24 cellular contexts compared by ENCODE assay signal in genomic region chr13:27970382-27971235, GRCh38. TPM values are rescaled to one million over a fixed set of nuclear protein-coding genes. Genes with fewer than 3 reads are reported as not detected.
A peak's percentile ranks its signal among the peaks of the same experiment; 100 is the strongest.
DNase-seq lines count a peak whose midpoint lies in the region; ATAC-seq and TF ChIP-seq lines count a peak whose summit lies in the region.
"Had no signal": no experiment of that assay in that cellular context is flagged by ENCODE, and none has a peak within 500 bp of the region (broad histone marks: within the 10 kb centered on the region; RNA-seq: fewer than 3 reads in every experiment).

No MANE protein-coding gene starts in this region.

- CTCF ChIA-PET in SK-N-SH (lab: Yijun Ruan, JAX): interaction anchor here (0.9 to 1.7 kb wide), 4 partner anchors 14 to 608 kb away, joined by 3 to 10 read pairs (median 8); no protein-coding TSS in a partner anchor

- TF ChIP-seq CTCF in SK-N-SH (IDR thresholded peaks at IDR 0.05) (no peak), hepatocyte (IDR thresholded peaks at IDR 0.05; ENCODE audit: poor library complexity) (no peak), nephron progenitor cell (IDR thresholded peaks at IDR 0.05) (no peak), stomach (IDR thresholded peaks at IDR 0.05) (no peak)

- H4K20me1 ChIP-seq in SK-N-SH (ENCODE audit: insufficient read depth) (no peaks in the 10 kb centered on the region), hepatocyte (ENCODE audit: insufficient read depth, poor library complexity, severe bottlenecking) (peaks cover 6% of the 10 kb centered on the region)

- H2AFZ ChIP-seq in SK-N-SH (ENCODE audit: low read depth) (no peak overlapping the region), hepatocyte (peak overlapping the region; percentile 40)

- H3K9ac ChIP-seq in SK-N-SH: no peak overlapping the region

- H3K36me3 ChIP-seq in SK-N-SH (replicated peaks in 1 of 2; ENCODE audit: control insufficient read depth in 1 of 2, insufficient read depth in 2 of 2, low read length in 1 of 2) (no peaks in the 10 kb centered on the region), hepatocyte (replicated peaks; ENCODE audit: insufficient read depth, low read depth) (no peaks in the 10 kb centered on the region), stomach (no peaks in the 10 kb centered on the region)
- H3K36me3 ChIP-seq: HAP-1, right lobe of liver, upper lobe of left lung had no signal

- H3K4me3 ChIP-seq in SK-N-SH (ENCODE audit: low read depth in 2 of 2, low read length in 1 of 2) (no peak overlapping the region), hepatocyte (no peak overlapping the region), stomach (no peak overlapping the region)
- H3K4me3 ChIP-seq: HAP-1, right lobe of liver, upper lobe of left lung had no signal

- H3K9me3 ChIP-seq in SK-N-SH: no peaks in the 10 kb centered on the region
- H3K9me3 ChIP-seq in hepatocyte (ENCODE audit: low read depth): no peaks in the 10 kb centered on the region
- no peaks in the 10 kb centered on the region for H3K9me3 ChIP-seq in stomach
- H3K9me3 ChIP-seq: HAP-1, right lobe of liver, upper lobe of left lung had no signal

- H3K79me2 ChIP-seq in SK-N-SH (ENCODE audit: insufficient read depth): no peaks in the 10 kb centered on the region
- H3K79me2 ChIP-seq in hepatocyte: peaks cover 43% of the 10 kb centered on the region

- no peak for ATAC-seq in SK-N-SH treated with all-trans-retinoic acid at 6 μM for 48 hours
- ATAC-seq: right lobe of liver had no signal

- no peaks in the 10 kb centered on the region for H3K36me3 Mint-ChIP-seq in nephron progenitor cell (ENCODE audit: low read depth)

- H3K4me1 ChIP-seq in SK-N-SH (ENCODE audit: control insufficient read depth in 1 of 2, insufficient read depth in 2 of 2, low read depth in 1 of 2, low read length in 1 of 2) (no peaks in the 10 kb centered on the region), hepatocyte (ENCODE audit: insufficient read depth) (peaks cover 10% of the 10 kb centered on the region), stomach (peaks cover 23 to 57% (median 43%) of the 10 kb centered on the region in 4 donors)

- intact Hi-C loops in stomach (cut with DNase I; ENCODE audit: low total_unique reads): loop anchor here (10.0 kb wide), 3 partner anchors 146 to 1026 kb away; no protein-coding TSS in a partner anchor

- TF ChIP-seq EP300 in SK-N-SH (IDR thresholded peaks at IDR 0.05; ENCODE audit: borderline replicate concordance in 1 of 2, low read depth in 1 of 2, low read length in 1 of 2) (no peak), stomach (IDR thresholded peaks at IDR 0.05) (no peak)

- POLR2A ChIA-PET in SK-N-SH (lab: Yijun Ruan, JAX): no interaction called here

- peak overlapping the region; percentile 96 for H3K27ac Mint-ChIP-seq in nephron progenitor cell
- H3K27ac Mint-ChIP-seq: stimulated activated naive CD8-positive, alpha-beta T cell treated with anti-CD3 and anti-CD28 coated beads, Interleukin-15, Interleukin-2, amounts not matched to agents 100 ng/mL and 50 ng/mL, for 24 hours had no signal

- peaks cover 11% of the 10 kb centered on the region for H3K27me3 Mint-ChIP-seq in nephron progenitor cell (ENCODE audit: low read depth, poor library complexity)

- 11% methylated on average over 22 of the region's 53 CpGs for WGBS in SK-N-SH (ENCODE audit: low lambda C conversion rate)
- 14% methylated on average over 51 of the region's 53 CpGs for WGBS in hepatocyte (ENCODE audit: low lambda C conversion rate, missing lambda C conversion rate)
- 9 to 26% (median 18%) methylated on average over 21 to 53 of the region's 53 CpGs for WGBS in stomach, 5 donors

- peak; percentile 19 for DNase-seq in SK-N-SH
- no peak for DNase-seq in hepatocyte (ENCODE audit: low spot score)
- peak; percentile 46 for DNase-seq in nephron progenitor cell
- peak; percentile 10 for DNase-seq in stomach
- DNase-seq in Ammon's horn (ENCODE audit: low spot score): no peak
- no peak for DNase-seq in NCI-H1092 (lab: John Stamatoyannopoulos, UW)
- DNase-seq in RPMI8226: no peak
- DNase-seq: activated CD4-positive, alpha-beta memory T cell treated with anti-CD3 and anti-CD28 coated beads, Interleukin-2, amount 10 ng/mL, durations not matched to agents 7 days and 5 days; AML-193; cortex of kidney; hypothalamus; NCI-H1417; NCI-H524; occipital lobe; right lobe of liver; SHP77 had no signal

- H3K27ac ChIP-seq in SK-N-SH (ENCODE audit: low read depth in 2 of 2, low read length in 1 of 2): no peak overlapping the region
- peak overlapping the region; percentile 87 for H3K27ac ChIP-seq in hepatocyte
- no peak overlapping the region for H3K27ac ChIP-seq in stomach
- H3K27ac ChIP-seq: 22Rv1, right lobe of liver, upper lobe of left lung had no signal

- TF ChIP-seq RAD21 in SK-N-SH (IDR thresholded peaks at IDR 0.05; ENCODE audit: low read length): no peak

- no peaks in the 10 kb centered on the region for H3F3A ChIP-seq in SK-N-SH (replicated peaks; ENCODE audit: insufficient read depth)

- H3K4me2 ChIP-seq in SK-N-SH (no peak overlapping the region), hepatocyte (peak overlapping the region; percentile 63)

- H3K9me3 Mint-ChIP-seq in nephron progenitor cell: no peaks in the 10 kb centered on the region
- H3K9me3 Mint-ChIP-seq: activated CD4-positive, alpha-beta memory T cell treated with anti-CD3 and anti-CD28 coated beads, Interleukin-2, amount 10 ng/mL, durations not matched to agents 7 days and 5 days; activated T-helper 1 cell treated with anti-CD3 and anti-CD28 coated beads, Interleukin-12 subunit alpha, Interleukin-12 subunit beta, Interleukin-2, Interleukin-4 antibody, amounts not matched to agents 30 ng/mL and 10 ng/mL and 1 ng/mL, durations not matched to agents 14 hours and 24 hours and 36 hours; stimulated activated naive CD8-positive, alpha-beta T cell treated with anti-CD3 and anti-CD28 coated beads, Interleukin-15, Interleukin-2, amounts not matched to agents 100 ng/mL and 50 ng/mL, for 24 hours had no signal

- peaks cover 82% of the 10 kb centered on the region for H3K4me1 Mint-ChIP-seq in nephron progenitor cell

- TF ChIP-seq POLR2A in stomach (IDR thresholded peaks at IDR 0.05): no peak

- peak overlapping the region; percentile 97 for H3K4me3 Mint-ChIP-seq in nephron progenitor cell
- H3K4me3 Mint-ChIP-seq: activated CD4-positive, alpha-beta memory T cell treated with anti-CD3 and anti-CD28 coated beads, Interleukin-2, amount 10 ng/mL, durations not matched to agents 7 days and 5 days; activated T-helper 1 cell treated with anti-CD3 and anti-CD28 coated beads, Interleukin-12 subunit alpha, Interleukin-12 subunit beta, Interleukin-2, Interleukin-4 antibody, amounts not matched to agents 30 ng/mL and 10 ng/mL and 1 ng/mL, durations not matched to agents 14 hours and 24 hours and 36 hours; stimulated activated naive CD8-positive, alpha-beta T cell treated with anti-CD3 and anti-CD28 coated beads, Interleukin-15, Interleukin-2, amounts not matched to agents 100 ng/mL and 50 ng/mL, for 24 hours had no signal

- H3K9me2 ChIP-seq in SK-N-SH (no peaks in the 10 kb centered on the region), hepatocyte (replicated peaks; ENCODE audit: insufficient read depth) (no peaks in the 10 kb centered on the region)

- H3K27me3 ChIP-seq in SK-N-SH (ENCODE audit: insufficient read depth): peaks cover 99% of the 10 kb centered on the region
- peaks cover 98% of the 10 kb centered on the region for H3K27me3 ChIP-seq in hepatocyte
- H3K27me3 ChIP-seq in stomach: peaks cover 43 to 100% (median 96%) of the 10 kb centered on the region in 3 donors

TF ChIP-seq in SK-N-SH, 30 proteins besides CTCF, POLR2A, EP300 and RAD21:
- TF ChIP-seq EZH2phosphoT487 (IDR thresholded peaks at IDR 0.05; ENCODE audit: borderline replicate concordance, low read depth): peak; percentile 91; the same call in 1 of the 2 replicates
- no peak for TF ChIP-seq IRF3 (IDR thresholded peaks at IDR 0.05; ENCODE audit: low read depth, low read length)

TF ChIP-seq in SK-N-SH treated with all-trans-retinoic acid at 6 μM for 48 hours, 23 proteins besides CTCF, POLR2A, EP300 and RAD21 (continues in another document):
- TF ChIP-seq ARNTL (CRISPR knock-in tag; IDR thresholded peaks at IDR 0.05; ENCODE audit: borderline replicate concordance, low read depth) (no peak), BACH2 (CRISPR knock-in tag; IDR thresholded peaks at IDR 0.05; ENCODE audit: borderline replicate concordance) (no peak), ZNF70 (CRISPR knock-in tag; IDR thresholded peaks at IDR 0.05) (no peak), ZC3H10 (CRISPR knock-in tag; IDR thresholded peaks at IDR 0.05) (no peak), PPARA (CRISPR knock-in tag; IDR thresholded peaks at IDR 0.05; ENCODE audit: borderline replicate concordance) (no peak)

RNA-seq across cellular contexts. Expression of gene CDX2, which starts 1.5 kb away (rescaled TPM):
- not detected in 2 replicates for polyA plus RNA-seq in SK-N-SH (2012; rRNA removed)
- polyA plus RNA-seq in SK-N-SH (2012; cell fraction: cytosol; rRNA removed): not detected in 2 replicates
- polyA plus RNA-seq in SK-N-SH (2012; cell fraction: nucleus; rRNA removed): not detected in 2 replicates
- total RNA-seq in hepatocyte: 34.6 and 40.0 TPM in 2 replicates
- polyA plus RNA-seq in hepatocyte: 52.4 and 60.6 TPM in 2 replicates
- total RNA-seq in stomach: 100 to 1,000 TPM in 1 of 5 donors, 1 to 10 TPM in 1, not detected in 3; 2.4 to 106 TPM
- under 1 TPM in 2 of 3 donors, not detected in 1; 0.03 to 0.12 TPM for polyA plus RNA-seq in stomach
- total RNA-seq: activated CD4-positive, alpha-beta memory T cell treated with anti-CD3 and anti-CD28 coated beads, Interleukin-2, amount 10 ng/mL, durations not matched to agents 7 days and 5 days; activated T-helper 1 cell treated with anti-CD3 and anti-CD28 coated beads, Interleukin-12 subunit alpha, Interleukin-12 subunit beta, Interleukin-2, Interleukin-4 antibody, amounts not matched to agents 30 ng/mL and 10 ng/mL and 1 ng/mL, durations not matched to agents 14 hours and 24 hours and 36 hours; fibroblast of villous mesenchyme; occipital lobe; right lobe of liver; T-helper 1 cell treated with Interleukin-12 subunit alpha and Interleukin-12 subunit beta and Interleukin-4 antibody, amounts not matched to agents 30 ng/mL and 1 ng/mL, for 36 hours had no signal

RNA-seq across cellular contexts. Expression of gene URAD, which starts 17.9 kb away (rescaled TPM):
- not detected in 2 replicates for polyA plus RNA-seq in SK-N-SH (2012; rRNA removed)
- not detected in 2 replicates for polyA plus RNA-seq in SK-N-SH (2012; cell fraction: cytosol; rRNA removed)
- polyA plus RNA-seq in SK-N-SH (2012; cell fraction: nucleus; rRNA removed): not detected in 2 replicates
- total RNA-seq in hepatocyte: 13.5 and 18.2 TPM in 2 replicates
- 35.7 and 38.1 TPM in 2 replicates for polyA plus RNA-seq in hepatocyte
- total RNA-seq in stomach: 100 to 1,000 TPM in 1 of 5 donors, 1 to 10 TPM in 1, not detected in 3; 1.1 to 165 TPM
- under 1 TPM in 1 of 3 donors, not detected in 2; 0.13 TPM for polyA plus RNA-seq in stomach
- total RNA-seq: activated CD4-positive, alpha-beta memory T cell treated with anti-CD3 and anti-CD28 coated beads, Interleukin-2, amount 10 ng/mL, durations not matched to agents 7 days and 5 days; activated T-helper 1 cell treated with anti-CD3 and anti-CD28 coated beads, Interleukin-12 subunit alpha, Interleukin-12 subunit beta, Interleukin-2, Interleukin-4 antibody, amounts not matched to agents 30 ng/mL and 10 ng/mL and 1 ng/mL, durations not matched to agents 14 hours and 24 hours and 36 hours; fibroblast of villous mesenchyme; occipital lobe; right lobe of liver; T-helper 1 cell treated with Interleukin-12 subunit alpha and Interleukin-12 subunit beta and Interleukin-4 antibody, amounts not matched to agents 30 ng/mL and 1 ng/mL, for 36 hours had no signal

RNA-seq across cellular contexts. Expression of gene PDX1, which starts 50.8 kb away (rescaled TPM):
- not detected in 2 replicates for polyA plus RNA-seq in SK-N-SH (2012; rRNA removed)
- not detected in 2 replicates for polyA plus RNA-seq in SK-N-SH (2012; cell fraction: cytosol; rRNA removed)
- not detected in 2 replicates for polyA plus RNA-seq in SK-N-SH (2012; cell fraction: nucleus; rRNA removed)
- 0.20 and 1.3 TPM in 2 replicates for total RNA-seq in hepatocyte
- 0.95 and 1.8 TPM in 2 replicates for polyA plus RNA-seq in hepatocyte
- under 1 TPM in 2 of 5 donors, not detected in 3; 0.29 to 0.92 TPM for total RNA-seq in stomach
- 1 to 10 TPM in 2 of 3 donors, under 1 TPM in 1; 0.13 to 1.8 (median 1.2) TPM for polyA plus RNA-seq in stomach
- total RNA-seq: activated CD4-positive, alpha-beta memory T cell treated with anti-CD3 and anti-CD28 coated beads, Interleukin-2, amount 10 ng/mL, durations not matched to agents 7 days and 5 days; activated T-helper 1 cell treated with anti-CD3 and anti-CD28 coated beads, Interleukin-12 subunit alpha, Interleukin-12 subunit beta, Interleukin-2, Interleukin-4 antibody, amounts not matched to agents 30 ng/mL and 10 ng/mL and 1 ng/mL, durations not matched to agents 14 hours and 24 hours and 36 hours; fibroblast of villous mesenchyme; occipital lobe; T-helper 1 cell treated with Interleukin-12 subunit alpha and Interleukin-12 subunit beta and Interleukin-4 antibody, amounts not matched to agents 30 ng/mL and 1 ng/mL, for 36 hours; upper lobe of left lung had no signal

Comparison
In these comparisons a context has a peak if more than half of its experiments do, and no peak if none do; other contexts are left out.
1. DNase-seq: peak in SK-N-SH (single experiment), nephron progenitor cell (single experiment) and stomach (single experiment); none in hepatocyte (single experiment), Ammon's horn (single experiment), NCI-H1092 (single experiment) and RPMI8226 (single experiment).
2. RNA of gene CDX2, which starts 1.5 kb away (polyA plus RNA-seq): 52.4 to 60.6 TPM in hepatocyte; 0.03 to 0.12 TPM in stomach and not detected in SK-N-SH; every median in the first group is over 10 times any median in the second.
3. RNA of gene URAD, which starts 17.9 kb away (polyA plus RNA-seq): 35.7 to 38.1 TPM in hepatocyte; not detected in SK-N-SH and 0.13 TPM in stomach; every median in the first group is over 10 times any median in the second.